In the genomic region with DNA sequence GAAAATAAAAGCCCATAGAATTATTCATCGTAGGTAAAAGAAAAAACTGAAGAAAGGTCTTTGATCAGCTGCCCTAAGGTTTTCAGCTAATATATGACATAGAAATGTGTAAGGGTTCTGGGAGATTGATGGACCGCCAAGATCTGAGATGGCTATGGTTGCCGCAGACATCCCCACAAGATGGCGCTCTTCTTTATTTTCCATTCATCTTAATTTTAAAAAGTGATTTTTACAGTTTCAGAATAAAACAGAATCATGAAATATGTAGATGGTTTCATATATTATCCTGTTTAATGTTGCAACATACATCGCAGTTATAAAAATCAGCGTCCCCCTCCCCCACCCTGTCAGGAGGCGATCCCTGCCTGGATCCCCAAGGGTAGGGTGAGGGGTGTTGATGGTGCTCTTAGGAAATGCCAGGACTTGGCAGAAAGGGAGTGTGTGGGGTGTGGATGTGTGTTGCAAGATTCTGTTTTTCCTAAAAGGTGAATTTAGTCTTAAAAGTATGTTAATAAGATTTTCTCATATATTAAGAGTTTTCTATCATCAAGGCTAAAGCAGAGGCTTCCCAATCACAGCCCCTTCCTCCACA, we compare ENCODE assay signal across 8 cellular contexts.
DNase-seq lines count a peak whose midpoint lies in the region; ATAC-seq and TF ChIP-seq lines count a peak whose summit lies in the region.

No MANE protein-coding gene starts in this region.

- no peak for TF ChIP-seq EP300 in upper lobe of left lung (IDR thresholded peaks at IDR 0.05)

- H3K9me3 ChIP-seq in upper lobe of left lung = no peaks in the 10 kb centered on the region

- no peak overlapping the region for H3K27ac ChIP-seq in upper lobe of left lung

- peak in 1 of 2 donors; percentile 40 for ATAC-seq in upper lobe of left lung (ENCODE audit: low FRiP score in 2 of 2)
- no peak for ATAC-seq in GM21381 (IDR thresholded peaks at IDR 0.05; ENCODE audit: unreplicated experiment)

- peak; percentile 51 for DNase-seq in D341Med (ENCODE audit: low spot score)
- no peak for DNase-seq in HFF-Myc (ENCODE audit: extremely low read depth, low read depth)
- DNase-seq in activated CD4-positive, alpha-beta T cell treated with anti-CD3 and anti-CD28 coated beads, Interleukin-2, amount 50 U/mL, for 1 hour = peak; percentile 23
- DNase-seq in inferior parietal cortex (ENCODE audit: extremely low spot score) = peak; percentile 17
- DNase-seq in upper lobe of left lung = no peak
- no peak for DNase-seq in hippocampal formation (lab: John Stamatoyannopoulos, UW)
- no peak for DNase-seq in H7

- H3K36me3 ChIP-seq in upper lobe of left lung (no peaks in the 10 kb centered on the region), H7 (replicated peaks; ENCODE audit: control insufficient read depth, insufficient read depth, low read length) (no peaks in the 10 kb centered on the region)

- peaks cover 0 to 2% (median 0%) of the 10 kb centered on the region in 4 donors for H3K27me3 ChIP-seq in upper lobe of left lung
- H3K27me3 ChIP-seq in H7 (ENCODE audit: control insufficient read depth, insufficient read depth, low read length) = no peaks in the 10 kb centered on the region

- peaks cover 0 to 7% (median 0%) of the 10 kb centered on the region in 4 donors for H3K4me1 ChIP-seq in upper lobe of left lung

- TF ChIP-seq POLR2A in upper lobe of left lung (IDR thresholded peaks at IDR 0.05) = no peak

- TF ChIP-seq CTCF in HFF-Myc (IDR thresholded peaks at IDR 0.05; ENCODE audit: low read depth, low read length, missing control alignments) (peak; percentile 72), upper lobe of left lung (IDR thresholded peaks at IDR 0.05) (peak in 5 of 6 experiments; percentile 22 to 48 (median 37))

- no peak overlapping the region for H3K4me3 ChIP-seq in HFF-Myc (replicated peaks; ENCODE audit: low read depth, low read length)
- H3K4me3 ChIP-seq in upper lobe of left lung = no peak overlapping the region
- no peak overlapping the region for H3K4me3 ChIP-seq in H7 (ENCODE audit: insufficient read depth, low read depth, low read length)

- WGBS in upper lobe of left lung, 2 donors = 16 to 20% methylated on average over 7 of the region's 7 CpGs

Comparison
In these comparisons a context has a peak if more than half of its experiments do, and no peak if none do; other contexts are left out.
1. DNase-seq: peak in D341Med (single experiment), activated CD4-positive, alpha-beta T cell treated with anti-CD3 and anti-CD28 coated beads, Interleukin-2, amount 50 U/mL, for 1 hour (single experiment) and inferior parietal cortex (single experiment); none in HFF-Myc (single experiment), upper lobe of left lung (0 of 2), hippocampal formation (0 of 2) and H7 (single experiment).